In genomic region chr4:139082750-139083532, GRCh38 we compare ENCODE assay signal across 8 cellular contexts.
DNase-seq lines count a peak whose midpoint lies in the region; ATAC-seq and TF ChIP-seq lines count a peak whose summit lies in the region.

No MANE protein-coding gene starts in this region.

- peak overlapping the region; percentile 99 for H3K27ac Mint-ChIP-seq in progenitor cell of endocrine pancreas

- H3K9me3 Mint-ChIP-seq in progenitor cell of endocrine pancreas (ENCODE audit: low read depth): no peaks in the 10 kb centered on the region

- ATAC-seq in GM18502 (IDR thresholded peaks at IDR 0.05; ENCODE audit: poor library complexity, unreplicated experiment) (peak; percentile 88), HG02943 (IDR thresholded peaks at IDR 0.05; ENCODE audit: low read depth, unreplicated experiment) (peak; percentile 79), left ventricle myocardium superior (peak; percentile 92)

- TF ChIP-seq CTCF in progenitor cell of endocrine pancreas (IDR thresholded peaks at IDR 0.05; ENCODE audit: unreplicated experiment): no peak

- peak overlapping the region; percentile 97 for H3K4me3 Mint-ChIP-seq in progenitor cell of endocrine pancreas (ENCODE audit: low read depth)

- intact Hi-C loops in left ventricle myocardium superior (cut with micrococcal nuclease): loop anchor here (10.0 kb wide), 2 partner anchors 48 to 212 kb away; no protein-coding TSS in a partner anchor

- H3K27me3 Mint-ChIP-seq in progenitor cell of endocrine pancreas: no peaks in the 10 kb centered on the region

- peaks cover 25% of the 10 kb centered on the region for H3K4me1 Mint-ChIP-seq in progenitor cell of endocrine pancreas (ENCODE audit: low read depth)

- H3K36me3 Mint-ChIP-seq in progenitor cell of endocrine pancreas (ENCODE audit: insufficient read depth): no peaks in the 10 kb centered on the region

- DNase-seq in NCI-H187 (lab: John Stamatoyannopoulos, UW): peak; percentile 56 to 83
- DNase-seq in T-helper 2 cell: peak; percentile 74 to 99 (median 89)
- DNase-seq in anterior cingulate cortex (lab: John Stamatoyannopoulos, UW): peak; percentile 61 to 98 (median 93)
- DNase-seq in left ventricle myocardium superior: peak; percentile 95
- peak; percentile 80 for DNase-seq in progenitor cell of endocrine pancreas (ENCODE audit: low spot score, unreplicated experiment)
- peak; percentile 97 for DNase-seq in ureter (ENCODE audit: low spot score)

Comparison
In these comparisons a context has a peak if more than half of its experiments do, and no peak if none do; other contexts are left out.
1. Peak in every context shown above with its lines: DNase-seq and ATAC-seq.